8 cellular contexts compared by ENCODE assay signal in genomic region chr2:118881490-118882129, GRCh38. TPM values are rescaled to one million over a fixed set of nuclear protein-coding genes. Genes with fewer than 3 reads are reported as not detected.
A peak's percentile ranks its signal among the peaks of the same experiment; 100 is the strongest.
DNase-seq lines count a peak whose midpoint lies in the region; ATAC-seq and TF ChIP-seq lines count a peak whose summit lies in the region.

No MANE protein-coding gene starts in this region.

- TF ChIP-seq POLR2A in NB4 (IDR thresholded peaks at IDR 0.05; ENCODE audit: extremely low read depth, insufficient read length) (no peak), spleen (IDR thresholded peaks at IDR 0.05) (no peak)

- peaks cover 9% of the 10 kb centered on the region for H3K27me3 Mint-ChIP-seq in activated naive CD8-positive, alpha-beta T cell

- TF ChIP-seq CTCF in GM12875 (IDR thresholded peaks at IDR 0.05; ENCODE audit: borderline replicate concordance, insufficient read depth, low read depth, low read length) = peak; percentile 88
- TF ChIP-seq CTCF in HFF-Myc (IDR thresholded peaks at IDR 0.05; ENCODE audit: low read depth, low read length, missing control alignments) = peak; percentile 79
- peak; percentile 79 for TF ChIP-seq CTCF in NB4 (IDR thresholded peaks at IDR 0.05; ENCODE audit: low read depth, low read length)
- TF ChIP-seq CTCF in spleen (IDR thresholded peaks at IDR 0.05 in 8 of 11, conservative IDR thresholded peaks at IDR 0.05 in 3 of 11) = peak; percentile 56 to 87 (median 74)

- no peaks in the 10 kb centered on the region for H3K9me3 ChIP-seq in right cardiac atrium (ENCODE audit: control insufficient read depth, low read length)
- H3K9me3 ChIP-seq in spleen = no peaks in the 10 kb centered on the region

- no peak overlapping the region for H3K4me3 ChIP-seq in GM12875 (ENCODE audit: low read depth, low read length)
- H3K4me3 ChIP-seq in HFF-Myc (replicated peaks; ENCODE audit: low read depth, low read length) = no peak overlapping the region
- H3K4me3 ChIP-seq in NB4 (ENCODE audit: low read depth, low read length) = no peak overlapping the region
- no peak overlapping the region for H3K4me3 ChIP-seq in right cardiac atrium (ENCODE audit: low read length)
- no peak overlapping the region for H3K4me3 ChIP-seq in spleen

- H3K27me3 ChIP-seq in right cardiac atrium (ENCODE audit: control insufficient read depth, insufficient read depth) (no peaks in the 10 kb centered on the region), spleen (replicated peaks in 1 of 7) (peaks cover 0 to 62% (median 7%) of the 10 kb centered on the region in 7 donors)

- no peak overlapping the region for H3K27ac ChIP-seq in right cardiac atrium (ENCODE audit: low read length)
- no peak overlapping the region for H3K27ac ChIP-seq in spleen

- no peaks in the 10 kb centered on the region for H3K4me1 ChIP-seq in right cardiac atrium (ENCODE audit: control insufficient read depth, insufficient read depth, low read length)
- H3K4me1 ChIP-seq in spleen = peaks cover 0 to 15% (median 5%) of the 10 kb centered on the region in 6 donors

- no peak overlapping the region for H3K27ac Mint-ChIP-seq in activated naive CD8-positive, alpha-beta T cell

- ATAC-seq in SK-N-SH treated with all-trans-retinoic acid at 6 μM for 48 hours (peak; percentile 98), right cardiac atrium (peak; percentile 76 to 86)

- intact Hi-C loops in right cardiac atrium (cut with DNase I) (loop anchor here in 3 of 4 donors (5.0 to 10.0 kb wide), 3 partner anchors 403 to 413 kb away; no protein-coding TSS in a partner anchor), spleen (cut with DNase I; ENCODE audit: low total_unique reads) (loop anchor here (5.0 kb wide), 1 partner anchor 596 kb away; no protein-coding TSS in a partner anchor)

- H3K36me3 Mint-ChIP-seq in activated naive CD8-positive, alpha-beta T cell = no peaks in the 10 kb centered on the region

- 18% methylated on average over 10 of the region's 10 CpGs for WGBS in right cardiac atrium
- WGBS in spleen, 5 donors = 15 to 25% (median 18%) methylated on average over 7 to 10 of the region's 10 CpGs

- DNase-seq in HFF-Myc (ENCODE audit: extremely low read depth, low read depth) (no peak), NB4 (ENCODE audit: low read depth) (peak; percentile 70), right cardiac atrium (peak in 2 of 3 donors; percentile 58 to 65), spleen (peak; percentile 81), epidermal melanocyte (ENCODE audit: insufficient read length, low spot score) (no peak)

- peak overlapping the region; percentile 51 for H3K4me3 Mint-ChIP-seq in activated naive CD8-positive, alpha-beta T cell

- no peaks in the 10 kb centered on the region for H3K9me3 Mint-ChIP-seq in activated naive CD8-positive, alpha-beta T cell (ENCODE audit: low read depth)

- no peaks in the 10 kb centered on the region for H3K36me3 ChIP-seq in spleen

- H3K4me1 Mint-ChIP-seq in activated naive CD8-positive, alpha-beta T cell (ENCODE audit: low read depth) = peaks cover 26% of the 10 kb centered on the region

TF ChIP-seq in SK-N-SH treated with all-trans-retinoic acid at 6 μM for 48 hours, 23 proteins besides CTCF, POLR2A, EP300 and RAD21:
- TF ChIP-seq PPARA (CRISPR knock-in tag; IDR thresholded peaks at IDR 0.05; ENCODE audit: borderline replicate concordance) (no peak), ZNF8 (CRISPR knock-in tag; IDR thresholded peaks at IDR 0.05) (no peak), ZNF565 (CRISPR knock-in tag; conservative IDR thresholded peaks at IDR 0.05; ENCODE audit: low read depth) (no peak), RARB (CRISPR knock-in tag; IDR thresholded peaks at IDR 0.05) (no peak), ESRRG (CRISPR knock-in tag; IDR thresholded peaks at IDR 0.05) (no peak), ZC3H10 (CRISPR knock-in tag; IDR thresholded peaks at IDR 0.05) (no peak), GLIS3 (CRISPR knock-in tag; IDR thresholded peaks at IDR 0.05) (no peak), TOX (CRISPR knock-in tag; IDR thresholded peaks at IDR 0.05; ENCODE audit: borderline replicate concordance) (no peak), CSDC2 (CRISPR knock-in tag; IDR thresholded peaks at IDR 0.05) (no peak)

RNA-seq across cellular contexts. Expression of gene EN1, which starts 34.2 kb away (rescaled TPM):
- total RNA-seq in right cardiac atrium = not detected
- not detected for polyA plus RNA-seq in right cardiac atrium
- total RNA-seq in spleen = not detected
- polyA plus RNA-seq in spleen = not detected

Comparison
In these comparisons a context has a peak if more than half of its experiments do, and no peak if none do; other contexts are left out.
1. DNase-seq: peak in NB4 (single experiment), right cardiac atrium (2 of 3) and spleen (single experiment); none in HFF-Myc (single experiment) and epidermal melanocyte (single experiment).
2. Peak in every context shown above with its lines, with median percentiles within 50 percentile points of each other: CTCF ChIP-seq.